In the genomic region with DNA sequence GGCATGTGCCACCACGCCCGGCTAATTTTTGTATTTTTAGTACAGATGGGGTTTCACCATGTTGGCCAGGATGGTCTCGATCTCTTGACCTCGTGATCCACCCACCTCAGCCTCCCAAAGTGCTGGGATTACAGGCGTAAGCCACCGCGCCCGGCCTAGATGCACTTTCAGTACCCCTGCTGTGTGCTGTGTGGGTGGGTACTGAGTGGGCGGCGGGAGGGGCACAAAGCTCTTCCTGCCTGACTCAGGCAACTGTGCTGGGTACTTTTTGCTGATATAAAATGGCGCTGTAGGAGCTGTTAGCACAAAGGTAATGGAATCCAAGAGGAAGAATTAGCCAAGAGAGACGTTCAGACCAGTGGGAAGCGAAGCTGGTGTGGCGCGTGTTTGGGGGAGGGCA, we compare ENCODE assay signal across 7 cellular contexts.
DNase-seq lines count a peak whose midpoint lies in the region; ATAC-seq and TF ChIP-seq lines count a peak whose summit lies in the region.
"Not testable (repeated sequence)": the region's sequence is repeated elsewhere in the genome, so short reads cannot be mapped to it uniquely, and the experiment has no call there.

No MANE protein-coding gene starts in this region.

- peak overlapping the region in 10 of 11 experiments; percentile 38 to 83 (median 72); a peak in 16 of 22 replicates for H3K4me2 ChIP-seq in BLaER1 treated with 17β-estradiol and CSF1 and Interleukin-3, amounts not matched to agents 10 nM and 100 nM

- H3K27me3 ChIP-seq in BLaER1 treated with 17β-estradiol and CSF1 and Interleukin-3, amounts not matched to agents 10 nM and 100 nM, result peaks cover 0 to 74% (median 0%) of the 10 kb centered on the region in 11 experiments; a peak in 4 of 22 replicates

- H3K27ac ChIP-seq in BLaER1 treated with 17β-estradiol and CSF1 and Interleukin-3, amounts not matched to agents 10 nM and 100 nM; coronary artery: not testable (repeated sequence)

- not testable (repeated sequence) for ATAC-seq in WTC11; naive B cell (ENCODE audit: low read depth in 2 of 2)

- H3K9ac ChIP-seq in BLaER1 treated with 17β-estradiol and CSF1 and Interleukin-3, amounts not matched to agents 10 nM and 100 nM, result not testable (repeated sequence)

- POLR2A ChIA-PET in WTC11 (lab: Charles Lee), result interaction anchor here (0.6 kb wide), 1 partner anchor 281 kb away, joined by 3 read pairs; no protein-coding TSS in a partner anchor

- CTCF ChIA-PET in WTC11 (lab: Charles Lee), result not testable (repeated sequence)

- peaks cover 49% of the 10 kb centered on the region for H3K4me1 Mint-ChIP-seq in WTC11
- H3K4me1 Mint-ChIP-seq in naive B cell, result peaks cover 26 to 28% (median 28%) of the 10 kb centered on the region in 3 donors

- not testable (repeated sequence) for H3K36me3 ChIP-seq in BLaER1 treated with 17β-estradiol and CSF1 and Interleukin-3, amounts not matched to agents 10 nM and 100 nM

- not testable (repeated sequence) for H3K4me3 ChIP-seq in BLaER1 treated with 17β-estradiol and CSF1 and Interleukin-3, amounts not matched to agents 10 nM and 100 nM; coronary artery

- TF ChIP-seq CTCF in WTC11 (IDR thresholded peaks at IDR 0.05); coronary artery (IDR thresholded peaks at IDR 0.05): not testable (repeated sequence)

- peaks cover 5 to 16% (median 12%) of the 10 kb centered on the region in 11 experiments for H3K9me3 ChIP-seq in BLaER1 treated with 17β-estradiol and CSF1 and Interleukin-3, amounts not matched to agents 10 nM and 100 nM (replicated peaks in 1 of 11)

- not testable (repeated sequence) for H3K27ac Mint-ChIP-seq in WTC11
- H3K27ac Mint-ChIP-seq in naive B cell, result peak overlapping the region in 1 of 6 donors; percentile 90

- peaks cover 15% of the 10 kb centered on the region for H3K9me3 Mint-ChIP-seq in WTC11
- H3K9me3 Mint-ChIP-seq in naive B cell, result not testable (repeated sequence)

- H4K20me1 ChIP-seq in BLaER1 treated with 17β-estradiol and CSF1 and Interleukin-3, amounts not matched to agents 10 nM and 100 nM, result not testable (repeated sequence)

- peak overlapping the region; percentile 15; the same call in 1 of the 2 replicates for H3K4me3 Mint-ChIP-seq in WTC11
- peak overlapping the region in 6 of 8 donors; percentile 12 to 64 (median 38) for H3K4me3 Mint-ChIP-seq in naive B cell

- H3K27me3 Mint-ChIP-seq in WTC11 (ENCODE audit: low read depth), result peaks cover 44% of the 10 kb centered on the region
- H3K27me3 Mint-ChIP-seq in naive B cell, result not testable (repeated sequence)

- H3K4me1 ChIP-seq in BLaER1 treated with 17β-estradiol and CSF1 and Interleukin-3, amounts not matched to agents 10 nM and 100 nM, result peaks cover 18 to 35% (median 22%) of the 10 kb centered on the region in 10 experiments

- peaks cover 15% of the 10 kb centered on the region for H3K36me3 Mint-ChIP-seq in WTC11
- H3K36me3 Mint-ChIP-seq in naive B cell, result not testable (repeated sequence)

- peak; percentile 45 for DNase-seq in Daoy (ENCODE audit: low read depth)
- peak; percentile 1 for DNase-seq in NCI-H748 (lab: John Stamatoyannopoulos, UW; ENCODE audit: unreplicated experiment)
- DNase-seq in WTC11 (ENCODE audit: low spot score); naive B cell: not testable (repeated sequence)
- peak; percentile 45 for DNase-seq in coronary artery (ENCODE audit: low spot score)
- peak; percentile 11 for DNase-seq in stimulated activated CD4-positive, alpha-beta T cell treated with anti-CD3 and anti-CD28 coated beads, Interleukin-4, amount 100 ng/mL, for 1 hour
